Comparison of ENCODE assay signal across 9 cellular contexts in genomic region chr4:7044415-7044930, GRCh38. TPM values are rescaled to one million over a fixed set of nuclear protein-coding genes. Genes with fewer than 3 reads are reported as not detected.
DNase-seq lines count a peak whose midpoint lies in the region; ATAC-seq lines count a peak whose summit lies in the region.
"Had no signal": no experiment of that assay in that cellular context is flagged by ENCODE, and none has a peak within 500 bp of the region (broad histone marks: within the 10 kb centered on the region; RNA-seq: fewer than 3 reads in every experiment).

No MANE protein-coding gene starts in this region.

- POLR2A ChIA-PET in activated naive CD8-positive, alpha-beta T cell treated with anti-CD3 and anti-CD28 coated beads, Interleukin-2, amount 10 ng/mL, durations not matched to agents 7 days and 5 days (lab: Charles Lee) = interaction anchor here (0.6 to 8.4 kb wide), 5 partner anchors 8 to 132 kb away, joined by 3 to 101 read pairs (median 4); partner anchors contain the start of gene GRPEL1

- no peaks in the 10 kb centered on the region for H3K9me3 Mint-ChIP-seq in activated naive CD8-positive, alpha-beta T cell treated with anti-CD3 and anti-CD28 coated beads, Interleukin-2, amount 10 ng/mL, durations not matched to agents 7 days and 5 days

- DNase-seq in NCI-H82 (lab: John Stamatoyannopoulos, UW) (peak; percentile 20), NCI-H82 treated with DMSO at 0.1 percent for 48 hours (lab: John Stamatoyannopoulos, UW; ENCODE audit: unreplicated experiment) (no peak), kidney tubule cell (ENCODE audit: low spot score) (peak; percentile 26), superior temporal gyrus (ENCODE audit: extremely low spot score) (peak; percentile 20), islet precursor cell (no peak)
- no peak for DNase-seq in activated naive CD8-positive, alpha-beta T cell treated with anti-CD3 and anti-CD28 coated beads, Interleukin-2, amount 10 ng/mL, durations not matched to agents 7 days and 5 days
- no peak for DNase-seq in activated CD8-positive, alpha-beta memory T cell treated with anti-CD3 and anti-CD28 coated beads, Interleukin-2, amount 50 U/mL, for 48 hours
- DNase-seq: COR-L47 had no signal

- peak overlapping the region; percentile 81 for H3K27ac Mint-ChIP-seq in activated naive CD8-positive, alpha-beta T cell treated with anti-CD3 and anti-CD28 coated beads, Interleukin-2, amount 10 ng/mL, durations not matched to agents 7 days and 5 days

- peaks cover 35% of the 10 kb centered on the region for H3K4me1 Mint-ChIP-seq in activated naive CD8-positive, alpha-beta T cell treated with anti-CD3 and anti-CD28 coated beads, Interleukin-2, amount 10 ng/mL, durations not matched to agents 7 days and 5 days

- H3K4me3 Mint-ChIP-seq in activated naive CD8-positive, alpha-beta T cell treated with anti-CD3 and anti-CD28 coated beads, Interleukin-2, amount 10 ng/mL, durations not matched to agents 7 days and 5 days = peak overlapping the region; percentile 88

- no peak for ATAC-seq in activated naive CD8-positive, alpha-beta T cell treated with anti-CD3 and anti-CD28 coated beads, Interleukin-2, amount 10 ng/mL, durations not matched to agents 7 days and 5 days (ENCODE audit: low read depth)
- no peak for ATAC-seq in HG03196 (IDR thresholded peaks at IDR 0.05; ENCODE audit: unreplicated experiment)

- H3K36me3 Mint-ChIP-seq in activated naive CD8-positive, alpha-beta T cell treated with anti-CD3 and anti-CD28 coated beads, Interleukin-2, amount 10 ng/mL, durations not matched to agents 7 days and 5 days = peaks cover 2% of the 10 kb centered on the region

- H3K27me3 Mint-ChIP-seq in activated naive CD8-positive, alpha-beta T cell treated with anti-CD3 and anti-CD28 coated beads, Interleukin-2, amount 10 ng/mL, durations not matched to agents 7 days and 5 days = peaks cover 6% of the 10 kb centered on the region

RNA-seq across cellular contexts. Expression of gene TADA2B, which starts 1.3 kb away (rescaled TPM):
- total RNA-seq in activated naive CD8-positive, alpha-beta T cell treated with anti-CD3 and anti-CD28 coated beads, Interleukin-2, amount 10 ng/mL, durations not matched to agents 7 days and 5 days = 10 to 100 TPM; 25.8 to 27.1 TPM

RNA-seq across cellular contexts. Expression of gene GRPEL1, which starts 23.4 kb away (rescaled TPM):
- 10 to 100 TPM; 36.3 to 37.9 TPM for total RNA-seq in activated naive CD8-positive, alpha-beta T cell treated with anti-CD3 and anti-CD28 coated beads, Interleukin-2, amount 10 ng/mL, durations not matched to agents 7 days and 5 days

Comparison
In these comparisons a context has a peak if more than half of its experiments do, and no peak if none do; other contexts are left out.
1. DNase-seq: peak in NCI-H82 (single experiment), kidney tubule cell (single experiment) and superior temporal gyrus (single experiment); none in NCI-H82 treated with DMSO at 0.1 percent for 48 hours (single experiment), activated naive CD8-positive, alpha-beta T cell treated with anti-CD3 and anti-CD28 coated beads, Interleukin-2, amount 10 ng/mL, durations not matched to agents 7 days and 5 days (single experiment), islet precursor cell (single experiment) and activated CD8-positive, alpha-beta memory T cell treated with anti-CD3 and anti-CD28 coated beads, Interleukin-2, amount 50 U/mL, for 48 hours (single experiment).